Comparison of ENCODE assay signal across 8 cellular contexts in the genomic region with DNA sequence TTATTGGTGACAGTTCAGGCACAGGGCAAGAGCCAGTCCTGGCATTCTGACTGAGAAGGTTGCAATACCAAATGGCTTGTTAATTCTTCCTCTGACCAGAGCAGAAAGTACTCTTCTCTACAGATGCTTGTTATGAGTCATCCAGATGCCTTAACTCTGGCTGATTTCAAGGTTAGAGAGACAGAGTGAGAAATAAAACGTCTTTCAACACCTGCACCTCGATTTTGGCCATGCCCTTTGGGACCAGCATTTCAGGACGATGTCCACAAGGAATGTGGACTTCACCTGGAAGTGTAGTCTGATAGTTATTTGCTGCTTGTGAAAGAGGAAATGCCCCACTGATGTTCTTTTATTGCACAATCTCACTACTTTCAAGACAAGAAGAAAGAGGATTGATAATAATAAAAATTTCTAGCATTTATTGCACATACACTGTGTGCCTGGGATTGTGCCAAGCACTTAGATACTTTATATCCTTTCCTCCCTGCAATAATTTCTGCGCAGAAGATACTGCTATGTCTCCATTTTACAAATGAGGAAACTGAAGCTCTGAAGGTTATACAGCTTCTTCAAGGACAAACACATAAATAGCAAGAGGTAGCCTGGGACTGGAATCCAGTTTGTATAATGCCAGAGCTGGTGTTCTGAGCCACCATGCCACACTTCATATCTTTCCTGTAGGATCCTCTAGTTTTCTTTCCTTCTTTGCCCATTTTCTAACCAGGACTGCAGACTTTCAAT. TPM values are rescaled to one million over a fixed set of nuclear protein-coding genes. Genes with fewer than 3 reads are reported as not detected.
DNase-seq lines count a peak whose midpoint lies in the region; ATAC-seq and TF ChIP-seq lines count a peak whose summit lies in the region.

No MANE protein-coding gene starts in this region.

- no peak overlapping the region for H3K9ac ChIP-seq in mammary epithelial cell (ENCODE audit: insufficient read depth, low read length)

- H3K4me3 ChIP-seq in mammary epithelial cell (replicated peaks in 1 of 3; ENCODE audit: insufficient read depth in 1 of 3, low read depth in 2 of 3, low read length in 3 of 3) = no peak overlapping the region
- no peak overlapping the region for H3K4me3 ChIP-seq in thyroid gland (replicated peaks in 1 of 3)
- no peak overlapping the region for H3K4me3 ChIP-seq in gastrocnemius medialis

- H3K4me3 Mint-ChIP-seq in effector memory CD8-positive, alpha-beta T cell = no peak overlapping the region

- H3K27me3 ChIP-seq in mammary epithelial cell (ENCODE audit: insufficient read depth, low read length) (no peaks in the 10 kb centered on the region), thyroid gland (no peaks in the 10 kb centered on the region), gastrocnemius medialis (no peaks in the 10 kb centered on the region)

- H3K27ac ChIP-seq in mammary epithelial cell (ENCODE audit: insufficient read depth, low read depth, low read length) = no peak overlapping the region
- H3K27ac ChIP-seq in thyroid gland = no peak overlapping the region
- no peak overlapping the region for H3K27ac ChIP-seq in gastrocnemius medialis

- H3K79me2 ChIP-seq in mammary epithelial cell (ENCODE audit: insufficient read depth, low read length) = no peaks in the 10 kb centered on the region

- 21% methylated on average over 4 of the region's 4 CpGs for WGBS in mammary epithelial cell (ENCODE audit: low coverage, missing lambda C conversion rate)
- 75 to 77% methylated on average over 4 of the region's 4 CpGs for WGBS in thyroid gland, 2 donors

- H3K27me3 Mint-ChIP-seq in effector memory CD8-positive, alpha-beta T cell = no peaks in the 10 kb centered on the region

- TF ChIP-seq POLR2A in thyroid gland (IDR thresholded peaks at IDR 0.05) (no peak), gastrocnemius medialis (IDR thresholded peaks at IDR 0.05) (no peak)

- H3K4me2 ChIP-seq in mammary epithelial cell (ENCODE audit: insufficient read depth, low read depth, low read length) = no peak overlapping the region

- H3K9me3 Mint-ChIP-seq in effector memory CD8-positive, alpha-beta T cell = no peaks in the 10 kb centered on the region

- CTCF ChIA-PET in mammary epithelial cell (lab: Charles Lee; ENCODE audit: low non-redundant PET) = no interaction called here

- in situ Hi-C loops in mammary epithelial cell (cut with MboI; ENCODE audit: low sequenced_read_pairs in 2 of 2) = no loop called here
- in situ Hi-C loops in gastrocnemius medialis (cut with MboI; ENCODE audit: low sequenced_read_pairs in 4 of 4) = no loop called here

- dilution Hi-C loops in mammary epithelial cell (cut with HindIII; ENCODE audit: low sequenced_read_pairs) = no loop called here

- ATAC-seq in GM21515 (IDR thresholded peaks at IDR 0.05; ENCODE audit: unreplicated experiment) = peak; percentile 98
- peak; percentile 99 for ATAC-seq in HG03575 (IDR thresholded peaks at IDR 0.05; ENCODE audit: extremely low read depth, insufficient number of reproducible peaks, low FRiP score, unreplicated experiment)
- ATAC-seq in effector memory CD8-positive, alpha-beta T cell (replicated peaks) = no peak
- ATAC-seq in gastrocnemius medialis = no peak

- H3K36me3 ChIP-seq in mammary epithelial cell (ENCODE audit: insufficient read depth, low read length) (no peaks in the 10 kb centered on the region), thyroid gland (no peaks in the 10 kb centered on the region), gastrocnemius medialis (no peaks in the 10 kb centered on the region)

- TF ChIP-seq CTCF in mammary epithelial cell (conservative IDR thresholded peaks at IDR 0.05 in 1 of 2, IDR thresholded peaks at IDR 0.05 in 1 of 2; ENCODE audit: extremely low read depth in 1 of 2, insufficient read depth in 1 of 2, low read depth in 1 of 2, low read length in 2 of 2) (no peak), thyroid gland (IDR thresholded peaks at IDR 0.05) (no peak), gastrocnemius medialis (IDR thresholded peaks at IDR 0.05 in 4 of 5, conservative IDR thresholded peaks at IDR 0.05 in 1 of 5) (no peak)

- H2AFZ ChIP-seq in mammary epithelial cell (ENCODE audit: low read depth, low read length) = no peak overlapping the region

- H3K9me3 ChIP-seq in mammary epithelial cell (replicated peaks; ENCODE audit: insufficient read depth, low read length) (no peaks in the 10 kb centered on the region), thyroid gland (no peaks in the 10 kb centered on the region), gastrocnemius medialis (no peaks in the 10 kb centered on the region)

- BruUV-seq in mammary epithelial cell (replicated peaks; lab: Mats Ljungman, UMichigan) = no TSS peak

- H3K36me3 Mint-ChIP-seq in effector memory CD8-positive, alpha-beta T cell (ENCODE audit: insufficient read depth) = no peaks in the 10 kb centered on the region

- peak overlapping the region in 1 of 2 donors; percentile 14 for H3K27ac Mint-ChIP-seq in effector memory CD8-positive, alpha-beta T cell

- intact Hi-C loops in mammary epithelial cell (cut with micrococcal nuclease) = no loop called here
- intact Hi-C loops in thyroid gland (cut with DNase I) = no loop called here
- intact Hi-C loops in gastrocnemius medialis (cut with DNase I; ENCODE audit: low total_unique reads) = no loop called here

- no peaks in the 10 kb centered on the region for H4K20me1 ChIP-seq in mammary epithelial cell (ENCODE audit: insufficient read depth, low read length)

- DNase-seq in ELR (ENCODE audit: low read depth) (peak; percentile 70), mammary epithelial cell (peak; percentile 35), thyroid gland (no peak), NCI-H524 (lab: John Stamatoyannopoulos, UW) (no peak), gastrocnemius medialis (no peak)
- no peak for DNase-seq in effector memory CD8-positive, alpha-beta T cell

- H3K4me1 ChIP-seq in mammary epithelial cell (ENCODE audit: insufficient read depth, low read length) (no peaks in the 10 kb centered on the region), thyroid gland (no peaks in the 10 kb centered on the region), gastrocnemius medialis (no peaks in the 10 kb centered on the region)

- H3K4me1 Mint-ChIP-seq in effector memory CD8-positive, alpha-beta T cell (ENCODE audit: low read depth in 2 of 2) = peaks cover 0 to 8% of the 10 kb centered on the region in 2 donors

RNA-seq across cellular contexts. Expression of gene MCM3, which starts 33.5 kb away (rescaled TPM):
- total RNA-seq in mammary epithelial cell = 10 to 100 TPM; 23.5 to 69.5 TPM
- polyA plus RNA-seq in mammary epithelial cell = 127 TPM
- polyA minus RNA-seq in mammary epithelial cell = 152 TPM
- 10 to 100 TPM; 26.1 to 44.5 (median 34.3) TPM for total RNA-seq in thyroid gland
- 10 to 100 TPM in 1 of 4 donors, 1 to 10 TPM in 3; 9.1 to 12.9 (median 9.8) TPM for total RNA-seq in gastrocnemius medialis

RNA-seq across cellular contexts. Expression of gene PAQR8, which starts 43.9 kb away (rescaled TPM):
- total RNA-seq in mammary epithelial cell (1 to 10 TPM in 1 of 2 donors, under 1 TPM in 1; 0.17 to 3.4 TPM), thyroid gland (1 to 10 TPM; 2.7 to 9.7 (median 5.4) TPM), gastrocnemius medialis (1 to 10 TPM in 1 of 4 donors, under 1 TPM in 3; 0.39 to 1.1 (median 0.72) TPM)
- 1.4 TPM for polyA plus RNA-seq in mammary epithelial cell
- 2.2 TPM for polyA minus RNA-seq in mammary epithelial cell

Comparison
In these comparisons a context has a peak if more than half of its experiments do, and no peak if none do; other contexts are left out.
1. DNase-seq: peak in ELR (single experiment) and mammary epithelial cell (single experiment); none in thyroid gland (0 of 2), effector memory CD8-positive, alpha-beta T cell (0 of 3), NCI-H524 (0 of 2) and gastrocnemius medialis (0 of 2).
2. ATAC-seq: peak in GM21515 (single experiment) and HG03575 (single experiment); none in effector memory CD8-positive, alpha-beta T cell (single experiment) and gastrocnemius medialis (0 of 2).